ENCODE assay signal across 19 cellular contexts in genomic region chr3:123753321-123753720, GRCh38.
"Had no signal": no experiment of that assay in that cellular context is flagged by ENCODE, and none has a peak within 500 bp of the region (broad histone marks: within the 10 kb centered on the region; RNA-seq: fewer than 3 reads in every experiment).

No MANE protein-coding gene starts in this region.

- H3K79me2 ChIP-seq: parathyroid adenoma had no signal

- H3K4me1 ChIP-seq: foreskin keratinocyte had no signal

- H2AFZ ChIP-seq: parathyroid adenoma had no signal

- FAIRE-seq: urothelium cell line had no signal

- ATAC-seq: activated naive CD4-positive, alpha-beta T cell treated with anti-CD3 and anti-CD28 coated beads, Interleukin-2, amount 50 U/mL, for 72 hours; effector memory CD8-positive, alpha-beta T cell; foreskin keratinocyte; left lobe of liver; mucosa of descending colon; naive thymus-derived CD4-positive, alpha-beta T cell had no signal

- H3K4me3 ChIP-seq: cardiac muscle cell, esophagus squamous epithelium, mucosa of descending colon, tibial nerve had no signal

- DNase-seq: activated CD4-positive, alpha-beta T cell treated with anti-CD3 and anti-CD28 coated beads, Interleukin-2, amount 50 U/mL, for 4 hours; activated gamma-delta T cell treated with Interleukin-2 at 50 U/mL for 16 hours; effector memory CD8-positive, alpha-beta T cell; esophagus squamous epithelium; foreskin keratinocyte; hypothalamus; islet precursor cell; mucosa of descending colon; naive thymus-derived CD4-positive, alpha-beta T cell; stimulated activated naive CD4-positive, alpha-beta T cell treated with Interleukin-2 at 50 U/mL for 16 hours; SW 1271; T-helper 2 cell had no signal

- H3K27me3 ChIP-seq: cardiac muscle cell, esophagus squamous epithelium, foreskin keratinocyte, neutrophil, tibial nerve had no signal

- H3K9me3 ChIP-seq: esophagus squamous epithelium, mucosa of descending colon, neutrophil, tibial nerve had no signal

- H3K36me3 ChIP-seq: cardiac muscle cell, esophagus squamous epithelium, neutrophil, tibial nerve had no signal

- H3K27ac ChIP-seq: cardiac muscle cell, esophagus squamous epithelium, foreskin keratinocyte, neutrophil, parathyroid adenoma, tibial nerve had no signal

- H3K9ac ChIP-seq: parathyroid adenoma had no signal
